ENCODE assay signal across 8 cellular contexts in the genomic region with DNA sequence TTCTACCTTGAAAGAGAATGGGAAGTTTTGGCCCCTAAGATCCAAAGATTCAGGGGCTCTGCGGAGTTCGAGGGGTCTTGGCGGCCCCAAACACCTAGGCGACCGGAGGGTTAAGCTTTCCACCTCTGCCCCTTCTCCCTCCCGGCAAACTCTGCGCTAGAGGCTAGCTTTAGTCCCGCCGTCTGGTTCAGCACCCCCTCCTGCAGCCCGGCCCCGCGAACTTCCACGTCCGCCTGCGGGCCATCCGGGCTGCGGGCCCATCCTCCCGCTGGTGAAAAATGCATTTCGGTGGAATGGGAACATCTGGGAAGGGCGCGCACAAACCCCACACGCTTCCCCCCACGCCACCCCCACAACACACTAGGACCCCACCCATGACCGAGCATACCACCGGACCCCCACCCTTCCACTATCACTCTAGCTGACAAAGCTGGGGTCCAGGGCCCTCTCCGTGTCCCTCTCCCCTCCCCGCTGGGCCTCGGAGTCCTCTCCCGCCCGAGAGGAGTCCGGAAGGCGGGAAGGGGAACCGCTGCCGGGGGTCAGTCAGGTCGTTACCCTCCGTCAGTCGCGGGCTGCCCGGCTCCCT. TPM values are rescaled to one million over a fixed set of nuclear protein-coding genes. Genes with fewer than 3 reads are reported as not detected.
DNase-seq lines count a peak whose midpoint lies in the region; ATAC-seq and TF ChIP-seq lines count a peak whose summit lies in the region.

No MANE protein-coding gene starts in this region.

- no peak for TF ChIP-seq CTCF in AG09319 (IDR thresholded peaks at IDR 0.05; ENCODE audit: low read depth, low read length)
- TF ChIP-seq CTCF in tibial nerve (IDR thresholded peaks at IDR 0.05) = no peak

- no peaks in the 10 kb centered on the region for H3K9me3 ChIP-seq in HAP-1
- H3K9me3 ChIP-seq in iPS DF 6.9 (ENCODE audit: control insufficient read depth, insufficient read depth, low read length) = no peaks in the 10 kb centered on the region
- H3K9me3 ChIP-seq in tibial nerve = no peaks in the 10 kb centered on the region

- no peak overlapping the region for H3K27ac Mint-ChIP-seq in activated T-cell treated with anti-CD3 and anti-CD28 coated beads, Interleukin-2, amount 50 U/mL, for 72 hours

- peaks cover 84% of the 10 kb centered on the region for H3K27me3 Mint-ChIP-seq in activated T-cell treated with anti-CD3 and anti-CD28 coated beads, Interleukin-2, amount 50 U/mL, for 72 hours (ENCODE audit: low read depth)

- TF ChIP-seq POLR2A in tibial nerve (IDR thresholded peaks at IDR 0.05) = no peak

- H3K27ac ChIP-seq in iPS DF 6.9 (ENCODE audit: low read length) (no peak overlapping the region), tibial nerve (peak overlapping the region; percentile 35 to 88 (median 76))

- H3K36me3 ChIP-seq in HAP-1 (replicated peaks) (no peaks in the 10 kb centered on the region), iPS DF 6.9 (ENCODE audit: control insufficient read depth, insufficient read depth, low read length) (no peaks in the 10 kb centered on the region), tibial nerve (no peaks in the 10 kb centered on the region)

- H3K4me3 ChIP-seq in HAP-1 (peak overlapping the region; percentile 58), iPS DF 6.9 (ENCODE audit: low read length) (peak overlapping the region; percentile 57; the same call in 1 of the 2 replicates), tibial nerve (peak overlapping the region; percentile 36 to 61 (median 38))

- H3K9me3 Mint-ChIP-seq in activated T-cell treated with anti-CD3 and anti-CD28 coated beads, Interleukin-2, amount 50 U/mL, for 72 hours = no peaks in the 10 kb centered on the region

- no peak for ATAC-seq in activated T-cell treated with anti-CD3 and anti-CD28 coated beads, Interleukin-2, amount 50 U/mL, for 72 hours (replicated peaks in 1 of 2)
- ATAC-seq in HG03175 (IDR thresholded peaks at IDR 0.05; ENCODE audit: unreplicated experiment) = no peak

- peak; percentile 22 for DNase-seq in AG09319 (ENCODE audit: extremely low read depth, low read depth)
- DNase-seq in HAP-1 (ENCODE audit: low spot score in 2 of 2) = peak in 1 of 2 experiments; percentile 60
- peak in 1 of 2 donors; percentile 9 for DNase-seq in activated T-cell treated with anti-CD3 and anti-CD28 coated beads, Interleukin-2, amount 50 U/mL, for 72 hours
- DNase-seq in iPS DF 6.9 (ENCODE audit: low read depth, low spot score) = no peak
- DNase-seq in tibial nerve (ENCODE audit: low spot score in 2 of 2) = peak in 1 of 2 donors; percentile 24
- no peak for DNase-seq in C1 segment of cervical spinal cord (lab: John Stamatoyannopoulos, UW)
- no peak for DNase-seq in KG1 (lab: John Stamatoyannopoulos, UW)

- H3K36me3 Mint-ChIP-seq in activated T-cell treated with anti-CD3 and anti-CD28 coated beads, Interleukin-2, amount 50 U/mL, for 72 hours (ENCODE audit: insufficient read depth in 2 of 2) = peaks cover 2 to 4% of the 10 kb centered on the region in 2 donors

- H3K4me1 Mint-ChIP-seq in activated T-cell treated with anti-CD3 and anti-CD28 coated beads, Interleukin-2, amount 50 U/mL, for 72 hours (ENCODE audit: low read depth) = peaks cover 52% of the 10 kb centered on the region

- in situ Hi-C loops in HAP-1 (cut with MboI; ENCODE audit: low sequenced_read_pairs) = no loop called here

- H3K4me3 Mint-ChIP-seq in activated T-cell treated with anti-CD3 and anti-CD28 coated beads, Interleukin-2, amount 50 U/mL, for 72 hours = peak overlapping the region; percentile 92

- H3K4me1 ChIP-seq in HAP-1 = peaks cover 29% of the 10 kb centered on the region
- peaks cover 4% of the 10 kb centered on the region; the same call in 1 of the 2 replicates for H3K4me1 ChIP-seq in iPS DF 6.9 (ENCODE audit: control insufficient read depth, insufficient read depth, low read length)
- H3K4me1 ChIP-seq in tibial nerve = peaks cover 0 to 60% (median 27%) of the 10 kb centered on the region in 4 donors

- WGBS in iPS DF 6.9 (ENCODE audit: insufficient coverage, insufficient read length) = no CpG with 5 or more reads among the region's 39 CpGs
- 0 to 12% methylated on average over 6 to 8 of the region's 39 CpGs for WGBS in tibial nerve, 2 donors

- no peaks in the 10 kb centered on the region for H3K27me3 ChIP-seq in HAP-1 (ENCODE audit: low read depth)
- H3K27me3 ChIP-seq in iPS DF 6.9 (ENCODE audit: control insufficient read depth, insufficient read depth, low read length) = peaks cover 62% of the 10 kb centered on the region
- peaks cover 0 to 93% of the 10 kb centered on the region in 2 donors for H3K27me3 ChIP-seq in tibial nerve

- no peak for TF ChIP-seq EP300 in tibial nerve (IDR thresholded peaks at IDR 0.05)

RNA-seq across cellular contexts. Expression of gene SHOX2, which starts 1.0 kb away (rescaled TPM):
- under 1 TPM in 1 of 2 donors, not detected in 1; 0.14 TPM for total RNA-seq in activated T-cell treated with anti-CD3 and anti-CD28 coated beads, Interleukin-2, amount 50 U/mL, for 72 hours
- 10 to 100 TPM; 15.0 to 43.3 (median 32.0) TPM for total RNA-seq in tibial nerve

RNA-seq across cellular contexts. Expression of gene RSRC1, which starts 4.7 kb away (rescaled TPM):
- 10 to 100 TPM; 35.6 to 45.8 TPM for total RNA-seq in activated T-cell treated with anti-CD3 and anti-CD28 coated beads, Interleukin-2, amount 50 U/mL, for 72 hours
- total RNA-seq in tibial nerve = 10 to 100 TPM; 58.2 to 70.5 (median 68.6) TPM

Comparison
In these comparisons a context has a peak if more than half of its experiments do, and no peak if none do; other contexts are left out.
1. RNA of gene SHOX2, which starts 1.0 kb away (total RNA-seq): 15.0 to 43.3 TPM in tibial nerve; 0.14 TPM in activated T-cell treated with anti-CD3 and anti-CD28 coated beads, Interleukin-2, amount 50 U/mL, for 72 hours; every median in the first group is over 10 times any median in the second.
2. Peak in every context shown above with its lines, with median percentiles within 50 percentile points of each other: H3K4me3 ChIP-seq.